In genomic region chr1:16070640-16071355, GRCh38 we compare ENCODE assay signal across 1 cellular context.
TF ChIP-seq lines count a peak whose summit lies in the region.

No MANE protein-coding gene starts in this region.

TF ChIP-seq in HepG2, 621 proteins besides CTCF, POLR2A, EP300 and RAD21:
- TF ChIP-seq ZNF503 (CRISPR knock-in tag; IDR thresholded peaks at IDR 0.05) (no peak), NCOA1 (CRISPR knock-in tag; IDR thresholded peaks at IDR 0.05) (no peak), ZNF205 (CRISPR knock-in tag; IDR thresholded peaks at IDR 0.05) (peak; percentile 79), SNAPC5 (CRISPR knock-in tag; IDR thresholded peaks at IDR 0.05; ENCODE audit: borderline replicate concordance) (no peak), TBP (CRISPR knock-in tag; IDR thresholded peaks at IDR 0.05) (no peak), RARA (CRISPR knock-in tag; IDR thresholded peaks at IDR 0.05) (no peak), NCOA2 (CRISPR knock-in tag; IDR thresholded peaks at IDR 0.05) (no peak), ZNF557 (CRISPR knock-in tag; IDR thresholded peaks at IDR 0.05) (no peak), ZNF317 (CRISPR knock-in tag; IDR thresholded peaks at IDR 0.05) (no peak), JUND (CRISPR knock-in tag; IDR thresholded peaks at IDR 0.05) (no peak), ZNF629 (CRISPR knock-in tag; conservative IDR thresholded peaks at IDR 0.05) (peak; percentile 74), ZFP41 (CRISPR knock-in tag; IDR thresholded peaks at IDR 0.05; ENCODE audit: borderline replicate concordance) (no peak), HHEX (CRISPR knock-in tag; IDR thresholded peaks at IDR 0.05) (no peak), RFXANK (CRISPR knock-in tag; IDR thresholded peaks at IDR 0.05) (no peak), CERS6 (CRISPR knock-in tag; IDR thresholded peaks at IDR 0.05) (no peak), PLSCR1 (CRISPR knock-in tag; IDR thresholded peaks at IDR 0.05; ENCODE audit: borderline replicate concordance) (no peak)
